Comparison of ENCODE assay signal across 21 cellular contexts in genomic region chr3:16313955-16314645, GRCh38. TPM values are rescaled to one million over a fixed set of nuclear protein-coding genes. Genes with fewer than 3 reads are reported as not detected.
A peak's percentile ranks its signal among the peaks of the same experiment; 100 is the strongest.
DNase-seq lines count a peak whose midpoint lies in the region; ATAC-seq, FAIRE-seq and TF ChIP-seq lines count a peak whose summit lies in the region.
"Had no signal": no experiment of that assay in that cellular context is flagged by ENCODE, and none has a peak within 500 bp of the region (broad histone marks: within the 10 kb centered on the region; RNA-seq: fewer than 3 reads in every experiment).

No MANE protein-coding gene starts in this region.

- H3K4me1 Mint-ChIP-seq in activated T-cell treated with anti-CD3 and anti-CD28 coated beads, Interleukin-2, amount 50 U/mL, for 24 hours (ENCODE audit: low read depth), result peaks cover 95% of the 10 kb centered on the region

- H3K4me3 ChIP-seq in Loucy (ENCODE audit: low read length, poor library complexity, severe bottlenecking) (no peak overlapping the region), GM12878 (no peak overlapping the region), spleen (no peak overlapping the region)
- H3K4me3 ChIP-seq: transverse colon had no signal

- peaks cover 51% of the 10 kb centered on the region for H3K4me1 ChIP-seq in Loucy (ENCODE audit: insufficient read depth, low read length, poor library complexity, severe bottlenecking)
- peaks cover 24% of the 10 kb centered on the region for H3K4me1 ChIP-seq in GM12878 (ENCODE audit: control insufficient read depth, insufficient read depth, low read length)
- peaks cover 17 to 94% (median 55%) of the 10 kb centered on the region in 6 donors for H3K4me1 ChIP-seq in spleen

- H3K36me3 Mint-ChIP-seq in activated T-cell treated with anti-CD3 and anti-CD28 coated beads, Interleukin-2, amount 50 U/mL, for 24 hours (ENCODE audit: low read depth), result peaks cover 95% of the 10 kb centered on the region

- H2AFZ ChIP-seq in Loucy (ENCODE audit: low read length) (no peak overlapping the region), GM12878 (ENCODE audit: control insufficient read depth, low read depth, low read length) (no peak overlapping the region)

- CTCF ChIA-PET in GM12878 (lab: Yijun Ruan, JAX), result interaction anchor here (0.7 to 1.3 kb wide), 7 partner anchors 10 to 1206 kb away, joined by 3 to 8 read pairs (median 4); no protein-coding TSS in a partner anchor

- no peaks in the 10 kb centered on the region for H3K9me3 Mint-ChIP-seq in activated T-cell treated with anti-CD3 and anti-CD28 coated beads, Interleukin-2, amount 50 U/mL, for 24 hours
- H3K9me3 Mint-ChIP-seq: IgD-negative memory B cell had no signal

- TF ChIP-seq CTCF in Loucy (conservative IDR thresholded peaks at IDR 0.05; ENCODE audit: low read length) (no peak), GM12878 (IDR thresholded peaks at IDR 0.05 in 2 of 3, conservative IDR thresholded peaks at IDR 0.05 in 1 of 3; ENCODE audit: control insufficient read depth in 2 of 3, extremely low read depth in 1 of 3, insufficient read depth in 1 of 3, low read depth in 3 of 3, low read length in 3 of 3) (no peak), spleen (IDR thresholded peaks at IDR 0.05 in 8 of 11, conservative IDR thresholded peaks at IDR 0.05 in 3 of 11) (no peak)

- peak overlapping the region; percentile 93 for H3K27ac Mint-ChIP-seq in activated T-cell treated with anti-CD3 and anti-CD28 coated beads, Interleukin-2, amount 50 U/mL, for 24 hours

- no peaks in the 10 kb centered on the region for H3K9me2 ChIP-seq in Loucy (replicated peaks; ENCODE audit: low read depth, low read length)

- H3K27ac ChIP-seq in GM12878 (ENCODE audit: control insufficient read depth, insufficient read depth) (no peak overlapping the region), spleen (peak overlapping the region in 5 of 8 donors; percentile 12 to 82 (median 22))
- H3K27ac ChIP-seq: transverse colon had no signal

- no peak for TF ChIP-seq EP300 in GM12878 (IDR thresholded peaks at IDR 0.05; ENCODE audit: borderline replicate concordance in 1 of 2, control insufficient read depth in 1 of 2, low read depth in 2 of 2, low read length in 2 of 2)

- no TSS peak for BruUV-seq in GM12878 (replicated peaks; lab: Mats Ljungman, UMichigan)

- RAD21 ChIA-PET in GM12878 (lab: Charles Lee; ENCODE audit: unreplicated experiment), result interaction anchor here (1.4 kb wide), 1 partner anchor 23 kb away, joined by 3 read pairs; no protein-coding TSS in a partner anchor

- SMC1A ChIA-PET in GM12878 (lab: Charles Lee; ENCODE audit: uncharacterized antibody, unreplicated experiment), result interaction anchor here (0.7 to 4.0 kb wide), 10 partner anchors 10 to 139 kb away, joined by 3 to 20 read pairs (median 4); no protein-coding TSS in a partner anchor

- peaks cover 40% of the 10 kb centered on the region; the same call in 1 of the 2 replicates for H3K36me3 ChIP-seq in Loucy (ENCODE audit: insufficient read depth, low read length)
- H3K36me3 ChIP-seq in GM12878 (ENCODE audit: control insufficient read depth in 2 of 2, insufficient read depth in 2 of 2, low read length in 1 of 2), result peaks cover 20 to 40% of the 10 kb centered on the region in 2 experiments
- H3K36me3 ChIP-seq in spleen, result peaks cover 0 to 90% (median 24%) of the 10 kb centered on the region in 6 donors

- no peak for FAIRE-seq in GM12878 (lab: Jason Lieb, UNC)
- FAIRE-seq in frontal cortex (lab: Jason Lieb, UNC), result no peak
- FAIRE-seq: GM19239 had no signal

- H3K9ac ChIP-seq in Loucy (ENCODE audit: low read depth, low read length, poor library complexity, severe bottlenecking) (peak overlapping the region; percentile 11), GM12878 (ENCODE audit: control insufficient read depth, insufficient read depth, low read length) (no peak overlapping the region)

- H3K79me2 ChIP-seq in Loucy (ENCODE audit: insufficient read depth, low read length), result no peaks in the 10 kb centered on the region; the same call in 1 of the 2 replicates
- no peaks in the 10 kb centered on the region for H3K79me2 ChIP-seq in GM12878 (ENCODE audit: control insufficient read depth, insufficient read depth, low read length)

- H4K20me1 ChIP-seq in Loucy (ENCODE audit: insufficient read depth, low read length, poor library complexity, severe bottlenecking) (no peaks in the 10 kb centered on the region), GM12878 (ENCODE audit: control insufficient read depth, insufficient read depth) (no peaks in the 10 kb centered on the region)

- H3K4me3 Mint-ChIP-seq in activated T-cell treated with anti-CD3 and anti-CD28 coated beads, Interleukin-2, amount 50 U/mL, for 24 hours, result no peak overlapping the region
- H3K4me3 Mint-ChIP-seq: IgD-negative memory B cell had no signal

- TF ChIP-seq RAD21 in GM12878 (IDR thresholded peaks at IDR 0.05; ENCODE audit: insufficient read depth, low read depth, low read length), result no peak

- in situ Hi-C loops in GM12878 (cut with MboI), result no loop called here

- 70% methylated on average over 5 of the region's 5 CpGs for WGBS in GM12878 (ENCODE audit: insufficient coverage, insufficient replicate concordance, low lambda C conversion rate, missing lambda C conversion rate)
- WGBS in spleen, 5 donors, result 68 to 73% (median 71%) methylated on average over 5 of the region's 5 CpGs

- H3K27me3 ChIP-seq in Loucy (ENCODE audit: insufficient read depth, low read length, poor library complexity, severe bottlenecking) (no peaks in the 10 kb centered on the region), GM12878 (replicated peaks in 1 of 2; ENCODE audit: control insufficient read depth in 2 of 2, insufficient read depth in 2 of 2, low read length in 1 of 2) (no peaks in the 10 kb centered on the region), spleen (replicated peaks in 1 of 7) (no peaks in the 10 kb centered on the region)
- H3K27me3 ChIP-seq: transverse colon had no signal

- POLR2A ChIA-PET in GM12878 (lab: Charles Lee), result interaction anchor here (0.6 to 1.3 kb wide), 4 partner anchors 9 to 46 kb away, joined by 3 read pairs; no protein-coding TSS in a partner anchor

- H3K9me3 ChIP-seq in Loucy (ENCODE audit: insufficient read depth, low read depth, low read length), result no peaks in the 10 kb centered on the region
- no peaks in the 10 kb centered on the region for H3K9me3 ChIP-seq in GM12878 (replicated peaks; ENCODE audit: control insufficient read depth, insufficient read depth, low read length)
- H3K9me3 ChIP-seq in spleen, result no peaks in the 10 kb centered on the region
- H3K9me3 ChIP-seq: transverse colon had no signal

- no peak for TF ChIP-seq POLR2A in GM12878 (IDR thresholded peaks at IDR 0.05; ENCODE audit: low read depth, low read length)
- TF ChIP-seq POLR2A in spleen (IDR thresholded peaks at IDR 0.05), result no peak

- ATAC-seq in GM12878, result no peak
- ATAC-seq: left lobe of liver, Right ventricle myocardium inferior had no signal

- intact Hi-C loops in GM12878 (cut with micrococcal nuclease; ENCODE audit: unreplicated experiment) (no loop called here), spleen (cut with DNase I; ENCODE audit: low total_unique reads) (no loop called here)

- H3F3A ChIP-seq in Loucy (ENCODE audit: low read depth), result peaks cover 14% of the 10 kb centered on the region

- H3K4me2 ChIP-seq in Loucy (ENCODE audit: low read depth, low read length, poor library complexity, severe bottlenecking) (peak overlapping the region; percentile 33), GM12878 (ENCODE audit: control insufficient read depth, insufficient read depth) (no peak overlapping the region)

- no peak for DNase-seq in activated T-cell treated with anti-CD3 and anti-CD28 coated beads, Interleukin-2, amount 50 U/mL, for 24 hours
- DNase-seq in activated T-cell treated with anti-CD3 and anti-CD28 coated beads, Interleukin-2, amount 50 U/mL, for 1 hour, result no peak
- DNase-seq in GM12878 (ENCODE audit: low read depth, low spot score) (no peak), spleen (no peak), NCI-H748 (lab: John Stamatoyannopoulos, UW; ENCODE audit: unreplicated experiment) (no peak), frontal cortex (ENCODE audit: low spot score in 2 of 2) (no peak), NCI-H2081 treated with DMSO at 0.1 percent for 48 hours (lab: John Stamatoyannopoulos, UW) (no peak)
- DNase-seq: activated CD4-positive, CD25-positive, alpha-beta regulatory T cell; anterior cingulate cortex; central memory CD4-positive, alpha-beta T cell; DMS79 treated with DMSO at 0.1 percent for 48 hours; glutamatergic neuron; HCEC 1CT; NCI-H1930; NCI-H510A; transverse colon had no signal

- no peaks in the 10 kb centered on the region for H3K27me3 Mint-ChIP-seq in activated T-cell treated with anti-CD3 and anti-CD28 coated beads, Interleukin-2, amount 50 U/mL, for 24 hours
- H3K27me3 Mint-ChIP-seq: IgD-negative memory B cell had no signal

RNA-seq across cellular contexts. Expression of gene OXNAD1, which starts 49.1 kb away (rescaled TPM):
- total RNA-seq in GM12878 (2013; cell fraction: nucleolus; rRNA removed), result 46.6 and 47.8 TPM in 2 replicates
- total RNA-seq in GM12878 (2014; rRNA removed) (18.9 and 20.5 TPM in 2 replicates), GM12878 (2014; rRNA removed; fragmentation: Illumina TruSeq; extraction: Trizol) (13.5 and 14.4 TPM in 2 replicates), GM12878 (2021) (14.5 and 15.4 TPM in 2 replicates), spleen (10 to 100 TPM; 17.3 to 30.6 (median 21.7) TPM), frontal cortex (15.5 TPM)
- polyA plus RNA-seq in GM12878 (2011; ENCODE audit: low read depth), result 4.2 TPM
- polyA plus RNA-seq in GM12878 (2011; rRNA removed) (18.7 and 22.6 TPM in 2 replicates), GM12878 (2014; fragmentation: Illumina TruSeq; extraction: Trizol) (12.9 and 16.9 TPM in 2 replicates), GM12878 (2014; fragmentation: Nextera tagmentation; extraction: Ambion mirVana) (1 to 10 TPM; 5.6 to 6.9 TPM), GM12878 (2014; rRNA removed) (13.2 and 13.5 TPM in 2 replicates), GM12878 (2016; fragmentation: Nextera tagmentation; extraction: Ambion mirVana) (10 to 100 TPM; 24.3 to 27.8 TPM), spleen (1 to 10 TPM; 4.2 to 7.3 (median 7.1) TPM)
- polyA plus RNA-seq in GM12878 (2011; cell fraction: cytosol; rRNA removed), result 14.2 and 14.3 TPM in 2 replicates
- 14.9 and 17.4 TPM in 2 replicates for polyA plus RNA-seq in GM12878 (2011; cell fraction: nucleus; rRNA removed)
- 6.9 and 7.2 TPM in 2 replicates for polyA plus RNA-seq in GM12878 (2012)
- 21.0 and 22.2 TPM in 2 replicates for polyA minus RNA-seq in GM12878 (2011; rRNA and poly(A)+ RNA removed)
- polyA minus RNA-seq in GM12878 (2011; cell fraction: cytosol; rRNA and poly(A)+ RNA removed), result 6.0 and 10.7 TPM in 2 replicates
- 27.0 and 38.5 TPM in 2 replicates for polyA minus RNA-seq in GM12878 (2011; cell fraction: nucleus; rRNA and poly(A)+ RNA removed)

RNA-seq across cellular contexts. Expression of gene DPH3, which starts 49.4 kb away (rescaled TPM):
- 3.3 and 3.5 TPM in 2 replicates for total RNA-seq in GM12878 (2013; cell fraction: nucleolus; rRNA removed)
- total RNA-seq in GM12878 (2014; rRNA removed), result 10.7 and 10.8 TPM in 2 replicates
- 13.0 and 14.7 TPM in 2 replicates for total RNA-seq in GM12878 (2014; rRNA removed; fragmentation: Illumina TruSeq; extraction: Trizol)
- 15.4 and 20.6 TPM in 2 replicates for total RNA-seq in GM12878 (2021)
- 5.3 TPM for polyA plus RNA-seq in GM12878 (2011; ENCODE audit: low read depth)
- polyA plus RNA-seq in GM12878 (2011; rRNA removed), result 26.1 and 39.1 TPM in 2 replicates
- polyA plus RNA-seq in GM12878 (2011; cell fraction: cytosol; rRNA removed), result 7.1 and 7.3 TPM in 2 replicates
- polyA plus RNA-seq in GM12878 (2011; cell fraction: nucleus; rRNA removed), result 3.4 and 5.5 TPM in 2 replicates
- polyA plus RNA-seq in GM12878 (2012), result 10.3 and 11.2 TPM in 2 replicates
- polyA plus RNA-seq in GM12878 (2014; fragmentation: Illumina TruSeq; extraction: Trizol), result 18.0 and 19.0 TPM in 2 replicates
- polyA plus RNA-seq in GM12878 (2014; fragmentation: Nextera tagmentation; extraction: Ambion mirVana), result 10 to 100 TPM; 67.1 to 71.8 TPM
- 9.2 and 10.9 TPM in 2 replicates for polyA plus RNA-seq in GM12878 (2014; rRNA removed)
- polyA plus RNA-seq in GM12878 (2016; fragmentation: Nextera tagmentation; extraction: Ambion mirVana), result 10 to 100 TPM; 50.6 to 54.8 TPM
- 5.8 and 6.9 TPM in 2 replicates for polyA minus RNA-seq in GM12878 (2011; rRNA and poly(A)+ RNA removed)
- 3.3 and 3.7 TPM in 2 replicates for polyA minus RNA-seq in GM12878 (2011; cell fraction: cytosol; rRNA and poly(A)+ RNA removed)
- 2.7 and 3.5 TPM in 2 replicates for polyA minus RNA-seq in GM12878 (2011; cell fraction: nucleus; rRNA and poly(A)+ RNA removed)
- total RNA-seq in spleen, result 10 to 100 TPM; 13.7 to 17.9 (median 15.3) TPM
- 10 to 100 TPM in 2 of 3 donors, 1 to 10 TPM in 1; 7.2 to 13.7 (median 10.2) TPM for polyA plus RNA-seq in spleen
- 20.4 TPM for total RNA-seq in frontal cortex
